Comparison of ENCODE assay signal across 2 cellular contexts in genomic region chr19:14452303-14452702, GRCh38. TPM values are rescaled to one million over a fixed set of nuclear protein-coding genes. Genes with fewer than 3 reads are reported as not detected.
"Had no signal": no experiment of that assay in that cellular context is flagged by ENCODE, and none has a peak within 500 bp of the region (broad histone marks: within the 10 kb centered on the region; RNA-seq: fewer than 3 reads in every experiment).

No MANE protein-coding gene starts in this region.

RNA-seq across cellular contexts. Expression of gene PTGER1, which starts 22.9 kb away (rescaled TPM):
- total RNA-seq: foreskin keratinocyte, frontal cortex had no signal
- polyA plus RNA-seq: foreskin keratinocyte had no signal
